Comparison of ENCODE assay signal across 9 cellular contexts in the genomic region with DNA sequence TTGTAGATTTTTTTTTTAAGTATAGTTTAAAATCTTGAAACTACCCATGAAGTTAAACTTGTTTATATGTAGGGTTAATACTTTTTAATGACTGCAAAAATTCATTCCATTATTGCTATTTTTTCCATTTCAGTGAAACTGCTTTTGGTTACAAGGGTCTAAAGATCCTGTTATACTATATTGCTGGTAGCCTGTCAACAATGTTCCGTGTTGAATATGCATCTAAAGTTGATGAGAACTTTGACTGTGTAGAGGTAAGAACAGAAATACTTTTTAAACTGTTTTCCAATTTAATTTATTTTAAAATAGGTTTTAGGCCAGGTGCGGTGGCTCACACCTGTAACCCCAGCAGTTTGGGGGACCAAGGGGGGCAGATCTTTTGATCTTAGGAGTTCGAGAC.
"Had no signal": no experiment of that assay in that cellular context is flagged by ENCODE, and none has a peak within 500 bp of the region (broad histone marks: within the 10 kb centered on the region; RNA-seq: fewer than 3 reads in every experiment).

No MANE protein-coding gene starts in this region.

- ATAC-seq: GM23338, HCT116 had no signal

- H3K9me3 ChIP-seq: HAP-1 had no signal

- H3K27ac ChIP-seq: GM23248 had no signal

- H3K4me1 ChIP-seq: HAP-1 had no signal

- H3K4me1 Mint-ChIP-seq: GM23338, H9 had no signal

- DNase-seq: GOT3, H7, H9, HCEC 1CT, HFFc6 had no signal

- H3K9me3 Mint-ChIP-seq: GM23338, H9, HFFc6 had no signal

- H3K4me3 ChIP-seq: GM23248, GM23338, HAP-1 had no signal

- H3K27ac Mint-ChIP-seq: GM23338, H9, HFFc6 had no signal

- H3K4me3 Mint-ChIP-seq: GM23338, H9, HFFc6 had no signal
